ENCODE assay signal across 1 cellular context in genomic region chr17:43003542-43004172, GRCh38.
TF ChIP-seq lines count a peak whose summit lies in the region.

No MANE protein-coding gene starts in this region.

TF ChIP-seq in K562, 482 proteins besides CTCF, POLR2A, EP300 and RAD21:
- peak; percentile 63; the same call in 1 of the 2 replicates for TF ChIP-seq SUPT5H (IDR thresholded peaks at IDR 0.05)
- TF ChIP-seq HMG20A (CRISPR knock-in tag; conservative IDR thresholded peaks at IDR 0.05), result no peak
- peak; percentile 70 for TF ChIP-seq ZBTB33 (CRISPR knock-in tag; IDR thresholded peaks at IDR 0.05)
- TF ChIP-seq ARNT (IDR thresholded peaks at IDR 0.05), result no peak
- peak; percentile 18 for TF ChIP-seq KDM5B (IDR thresholded peaks at IDR 0.05; ENCODE audit: insufficient replicate concordance, low read depth, low read length)
- TF ChIP-seq POLR2AphosphoS2 (IDR thresholded peaks at IDR 0.05; ENCODE audit: low read length), result peak; percentile 93
- no peak for TF ChIP-seq EP400 (IDR thresholded peaks at IDR 0.05)
- 0 out of 2 replicates have a peak, but pooled peaks have one; percentile 14 for TF ChIP-seq CHD2 (IDR thresholded peaks at IDR 0.05; ENCODE audit: low read depth, low read length)
- peak; percentile 22; the same call in 1 of the 2 replicates for TF ChIP-seq HMBOX1 (IDR thresholded peaks at IDR 0.05)
- no peak for TF ChIP-seq ZNF583 (CRISPR knock-in tag; IDR thresholded peaks at IDR 0.05)
- TF ChIP-seq CHD1 (IDR thresholded peaks at IDR 0.05; ENCODE audit: low read length), result no peak
- TF ChIP-seq ZNF133 (CRISPR knock-in tag; IDR thresholded peaks at IDR 0.05), result no peak
- no peak for TF ChIP-seq ZSCAN29 (IDR thresholded peaks at IDR 0.05)
- TF ChIP-seq POLR2AphosphoS5 (IDR thresholded peaks at IDR 0.05; ENCODE audit: control insufficient read depth, insufficient read depth, low read depth, low read length), result 0 out of 2 replicates have a peak, but pooled peaks have one; percentile 5
- 0 out of 2 replicates have a peak, but pooled peaks have one; percentile 44 for TF ChIP-seq MBD2 (IDR thresholded peaks at IDR 0.05; ENCODE audit: borderline replicate concordance, low read depth)
- no peak for TF ChIP-seq MEIS2 (IDR thresholded peaks at IDR 0.05; ENCODE audit: partially characterized antibody)
- TF ChIP-seq POLR2B (IDR thresholded peaks at IDR 0.05; ENCODE audit: low read depth, partially characterized antibody), result peak; percentile 53
